1 cellular context compared by ENCODE assay signal in genomic region chr5:57102189-57102904, GRCh38.
A peak's percentile ranks its signal among the peaks of the same experiment; 100 is the strongest.
TF ChIP-seq lines count a peak whose summit lies in the region.

No MANE protein-coding gene starts in this region.

TF ChIP-seq in HepG2, 621 proteins besides CTCF, POLR2A, EP300 and RAD21 (continued from another document):
- 0 out of 2 replicates have a peak, but pooled peaks have one; percentile 32 for TF ChIP-seq STAT6 (CRISPR knock-in tag; IDR thresholded peaks at IDR 0.05; ENCODE audit: borderline replicate concordance)
- TF ChIP-seq RFX5 (IDR thresholded peaks at IDR 0.05; ENCODE audit: low read depth, low read length) = no peak
- TF ChIP-seq CHD4 (IDR thresholded peaks at IDR 0.05; ENCODE audit: borderline replicate concordance, low read length) = peak; percentile 18; the same call in 1 of the 2 replicates
- TF ChIP-seq NR2F6 (IDR thresholded peaks at IDR 0.05) = peak; percentile 59; the same call in 1 of the 2 replicates
- TF ChIP-seq NR2F6 (CRISPR knock-in tag; IDR thresholded peaks at IDR 0.05) = peak; percentile 83
- TF ChIP-seq KAT8 (CRISPR knock-in tag; IDR thresholded peaks at IDR 0.05) = no peak; the same call in 1 of the 2 replicates
- peak; percentile 65 for TF ChIP-seq PPARG (CRISPR knock-in tag; conservative IDR thresholded peaks at IDR 0.05)
- no peak for TF ChIP-seq HOXA9 (CRISPR knock-in tag; IDR thresholded peaks at IDR 0.05; ENCODE audit: borderline replicate concordance)
- TF ChIP-seq ZKSCAN8 (CRISPR knock-in tag; IDR thresholded peaks at IDR 0.05; ENCODE audit: borderline replicate concordance) = peak; percentile 62; the same call in 1 of the 2 replicates
- peak; percentile 73 for TF ChIP-seq ARID5B (CRISPR knock-in tag; IDR thresholded peaks at IDR 0.05)
- TF ChIP-seq REXO4 (CRISPR knock-in tag; IDR thresholded peaks at IDR 0.05; ENCODE audit: borderline replicate concordance) = no peak
- TF ChIP-seq FUBP1 (CRISPR knock-in tag; IDR thresholded peaks at IDR 0.05; ENCODE audit: borderline replicate concordance) = no peak
- peak; percentile 40; the same call in 1 of the 2 replicates for TF ChIP-seq IRF2 (CRISPR knock-in tag; IDR thresholded peaks at IDR 0.05)
- TF ChIP-seq FOXA1 (IDR thresholded peaks at IDR 0.05) = no peak
- TF ChIP-seq FOXA1 (CRISPR knock-in tag; IDR thresholded peaks at IDR 0.05) = peak; percentile 51
- peak; percentile 16; the same call in 1 of the 2 replicates for TF ChIP-seq TFAP4 (IDR thresholded peaks at IDR 0.05; ENCODE audit: borderline replicate concordance, low read depth)
- no peak for TF ChIP-seq ZNF432 (CRISPR knock-in tag; IDR thresholded peaks at IDR 0.05; ENCODE audit: borderline replicate concordance)
- TF ChIP-seq UBTF (CRISPR knock-in tag; IDR thresholded peaks at IDR 0.05) = no peak
- TF ChIP-seq BCL6 (CRISPR knock-in tag; IDR thresholded peaks at IDR 0.05) = 0 out of 2 replicates have a peak, but pooled peaks have one; percentile 43
- 0 out of 2 replicates have a peak, but pooled peaks have one; percentile 27 for TF ChIP-seq RFXAP (CRISPR knock-in tag; IDR thresholded peaks at IDR 0.05; ENCODE audit: borderline replicate concordance)
- TF ChIP-seq RXRB (CRISPR knock-in tag; IDR thresholded peaks at IDR 0.05; ENCODE audit: borderline replicate concordance) = peak; percentile 73; the same call in 1 of the 2 replicates
- peak; percentile 74 for TF ChIP-seq HDAC2 (CRISPR knock-in tag; IDR thresholded peaks at IDR 0.05)
- TF ChIP-seq ZNF570 (CRISPR knock-in tag; IDR thresholded peaks at IDR 0.05; ENCODE audit: borderline replicate concordance) = no peak
- TF ChIP-seq ZNF180 (CRISPR knock-in tag; IDR thresholded peaks at IDR 0.05; ENCODE audit: borderline replicate concordance, low read depth) = no peak
TF ChIP-seq in HepG2: peak in this region for 66.
